In the genomic region with DNA sequence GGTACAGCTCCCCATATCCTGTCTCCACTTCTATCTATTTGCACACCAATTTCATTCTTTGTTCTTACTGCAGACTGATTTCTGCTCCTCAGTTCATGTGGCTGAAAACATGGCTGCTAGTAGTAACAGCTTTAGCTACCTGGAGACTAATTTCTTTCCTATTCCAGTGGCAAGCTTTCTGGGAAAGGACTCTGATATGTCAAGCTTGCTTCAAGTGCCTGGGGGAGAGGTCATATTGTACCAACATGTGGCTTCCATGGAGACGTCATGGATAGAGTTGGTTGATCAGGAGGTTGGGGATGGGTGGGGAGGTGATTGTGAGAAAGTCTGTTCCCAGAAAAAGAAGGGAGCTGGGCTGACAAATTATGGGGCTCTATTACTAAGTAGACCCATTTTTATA, we compare ENCODE assay signal across 2 cellular contexts.
TF ChIP-seq lines count a peak whose summit lies in the region.

No MANE protein-coding gene starts in this region.

TF ChIP-seq in GM23338, 12 proteins besides CTCF, POLR2A, EP300 and RAD21:
- TF ChIP-seq ZNF114 (CRISPR knock-in tag; IDR thresholded peaks at IDR 0.05) (no peak), ZNF331 (CRISPR knock-in tag; IDR thresholded peaks at IDR 0.05; ENCODE audit: low read depth) (no peak), EZH2 (IDR thresholded peaks at IDR 0.05; ENCODE audit: low read depth, unreplicated experiment) (no peak), EZH2phosphoT487 (IDR thresholded peaks at IDR 0.05; ENCODE audit: unreplicated experiment) (no peak)
- TF ChIP-seq, protein P1, sequence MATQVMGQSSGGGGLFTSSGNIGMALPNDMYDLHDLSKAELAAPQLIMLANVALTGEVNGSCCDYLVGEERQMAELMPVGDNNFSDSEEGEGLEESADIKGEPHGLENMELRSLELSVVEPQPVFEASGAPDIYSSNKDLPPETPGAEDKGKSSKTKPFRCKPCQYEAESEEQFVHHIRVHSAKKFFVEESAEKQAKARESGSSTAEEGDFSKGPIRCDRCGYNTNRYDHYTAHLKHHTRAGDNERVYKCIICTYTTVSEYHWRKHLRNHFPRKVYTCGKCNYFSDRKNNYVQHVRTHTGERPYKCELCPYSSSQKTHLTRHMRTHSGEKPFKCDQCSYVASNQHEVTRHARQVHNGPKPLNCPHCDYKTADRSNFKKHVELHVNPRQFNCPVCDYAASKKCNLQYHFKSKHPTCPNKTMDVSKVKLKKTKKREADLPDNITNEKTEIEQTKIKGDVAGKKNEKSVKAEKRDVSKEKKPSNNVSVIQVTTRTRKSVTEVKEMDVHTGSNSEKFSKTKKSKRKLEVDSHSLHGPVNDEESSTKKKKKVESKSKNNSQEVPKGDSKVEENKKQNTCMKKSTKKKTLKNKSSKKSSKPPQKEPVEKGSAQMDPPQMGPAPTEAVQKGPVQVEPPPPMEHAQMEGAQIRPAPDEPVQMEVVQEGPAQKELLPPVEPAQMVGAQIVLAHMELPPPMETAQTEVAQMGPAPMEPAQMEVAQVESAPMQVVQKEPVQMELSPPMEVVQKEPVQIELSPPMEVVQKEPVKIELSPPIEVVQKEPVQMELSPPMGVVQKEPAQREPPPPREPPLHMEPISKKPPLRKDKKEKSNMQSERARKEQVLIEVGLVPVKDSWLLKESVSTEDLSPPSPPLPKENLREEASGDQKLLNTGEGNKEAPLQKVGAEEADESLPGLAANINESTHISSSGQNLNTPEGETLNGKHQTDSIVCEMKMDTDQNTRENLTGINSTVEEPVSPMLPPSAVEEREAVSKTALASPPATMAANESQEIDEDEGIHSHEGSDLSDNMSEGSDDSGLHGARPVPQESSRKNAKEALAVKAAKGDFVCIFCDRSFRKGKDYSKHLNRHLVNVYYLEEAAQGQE (IDR thresholded peaks at IDR 0.05; ENCODE audit: unreplicated experiment): no peak
- TF ChIP-seq, protein P2, sequence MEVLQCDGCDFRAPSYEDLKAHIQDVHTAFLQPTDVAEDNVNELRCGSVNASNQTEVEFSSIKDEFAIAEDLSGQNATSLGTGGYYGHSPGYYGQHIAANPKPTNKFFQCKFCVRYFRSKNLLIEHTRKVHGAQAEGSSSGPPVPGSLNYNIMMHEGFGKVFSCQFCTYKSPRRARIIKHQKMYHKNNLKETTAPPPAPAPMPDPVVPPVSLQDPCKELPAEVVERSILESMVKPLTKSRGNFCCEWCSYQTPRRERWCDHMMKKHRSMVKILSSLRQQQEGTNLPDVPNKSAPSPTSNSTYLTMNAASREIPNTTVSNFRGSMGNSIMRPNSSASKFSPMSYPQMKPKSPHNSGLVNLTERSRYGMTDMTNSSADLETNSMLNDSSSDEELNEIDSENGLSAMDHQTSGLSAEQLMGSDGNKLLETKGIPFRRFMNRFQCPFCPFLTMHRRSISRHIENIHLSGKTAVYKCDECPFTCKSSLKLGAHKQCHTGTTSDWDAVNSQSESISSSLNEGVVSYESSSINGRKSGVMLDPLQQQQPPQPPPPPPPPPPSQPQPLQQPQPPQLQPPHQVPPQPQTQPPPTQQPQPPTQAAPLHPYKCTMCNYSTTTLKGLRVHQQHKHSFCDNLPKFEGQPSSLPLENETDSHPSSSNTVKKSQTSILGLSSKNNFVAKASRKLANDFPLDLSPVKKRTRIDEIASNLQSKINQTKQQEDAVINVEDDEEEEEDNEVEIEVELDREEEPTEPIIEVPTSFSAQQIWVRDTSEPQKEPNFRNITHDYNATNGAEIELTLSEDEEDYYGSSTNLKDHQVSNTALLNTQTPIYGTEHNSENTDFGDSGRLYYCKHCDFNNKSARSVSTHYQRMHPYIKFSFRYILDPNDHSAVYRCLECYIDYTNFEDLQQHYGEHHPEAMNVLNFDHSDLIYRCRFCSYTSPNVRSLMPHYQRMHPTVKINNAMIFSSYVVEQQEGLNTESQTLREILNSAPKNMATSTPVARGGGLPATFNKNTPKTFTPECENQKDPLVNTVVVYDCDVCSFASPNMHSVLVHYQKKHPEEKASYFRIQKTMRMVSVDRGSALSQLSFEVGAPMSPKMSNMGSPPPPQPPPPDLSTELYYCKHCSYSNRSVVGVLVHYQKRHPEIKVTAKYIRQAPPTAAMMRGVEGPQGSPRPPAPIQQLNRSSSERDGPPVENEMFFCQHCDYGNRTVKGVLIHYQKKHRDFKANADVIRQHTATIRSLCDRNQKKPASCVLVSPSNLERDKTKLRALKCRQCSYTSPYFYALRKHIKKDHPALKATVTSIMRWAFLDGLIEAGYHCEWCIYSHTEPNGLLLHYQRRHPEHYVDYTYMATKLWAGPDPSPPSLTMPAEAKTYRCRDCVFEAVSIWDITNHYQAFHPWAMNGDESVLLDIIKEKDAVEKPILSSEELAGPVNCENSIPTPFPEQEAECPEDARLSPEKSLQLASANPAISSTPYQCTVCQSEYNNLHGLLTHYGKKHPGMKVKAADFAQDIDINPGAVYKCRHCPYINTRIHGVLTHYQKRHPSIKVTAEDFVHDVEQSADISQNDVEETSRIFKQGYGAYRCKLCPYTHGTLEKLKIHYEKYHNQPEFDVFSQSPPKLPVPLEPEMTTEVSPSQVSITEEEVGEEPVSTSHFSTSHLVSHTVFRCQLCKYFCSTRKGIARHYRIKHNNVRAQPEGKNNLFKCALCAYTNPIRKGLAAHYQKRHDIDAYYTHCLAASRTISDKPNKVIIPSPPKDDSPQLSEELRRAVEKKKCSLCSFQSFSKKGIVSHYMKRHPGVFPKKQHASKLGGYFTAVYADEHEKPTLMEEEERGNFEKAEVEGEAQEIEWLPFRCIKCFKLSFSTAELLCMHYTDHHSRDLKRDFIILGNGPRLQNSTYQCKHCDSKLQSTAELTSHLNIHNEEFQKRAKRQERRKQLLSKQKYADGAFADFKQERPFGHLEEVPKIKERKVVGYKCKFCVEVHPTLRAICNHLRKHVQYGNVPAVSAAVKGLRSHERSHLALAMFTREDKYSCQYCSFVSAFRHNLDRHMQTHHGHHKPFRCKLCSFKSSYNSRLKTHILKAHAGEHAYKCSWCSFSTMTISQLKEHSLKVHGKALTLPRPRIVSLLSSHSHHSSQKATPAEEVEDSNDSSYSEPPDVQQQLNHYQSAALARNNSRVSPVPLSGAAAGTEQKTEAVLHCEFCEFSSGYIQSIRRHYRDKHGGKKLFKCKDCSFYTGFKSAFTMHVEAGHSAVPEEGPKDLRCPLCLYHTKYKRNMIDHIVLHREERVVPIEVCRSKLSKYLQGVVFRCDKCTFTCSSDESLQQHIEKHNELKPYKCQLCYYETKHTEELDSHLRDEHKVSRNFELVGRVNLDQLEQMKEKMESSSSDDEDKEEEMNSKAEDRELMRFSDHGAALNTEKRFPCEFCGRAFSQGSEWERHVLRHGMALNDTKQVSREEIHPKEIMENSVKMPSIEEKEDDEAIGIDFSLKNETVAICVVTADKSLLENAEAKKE (CRISPR knock-in tag; IDR thresholded peaks at IDR 0.05): no peak

TF ChIP-seq in WTC11, 78 proteins besides CTCF, POLR2A, EP300 and RAD21:
- TF ChIP-seq ATF1 (CRISPR knock-in tag; IDR thresholded peaks at IDR 0.05): no peak
- no peak for TF ChIP-seq NFATC4 (CRISPR knock-in tag; IDR thresholded peaks at IDR 0.05)
- no peak for TF ChIP-seq ZNF396 (CRISPR knock-in tag; IDR thresholded peaks at IDR 0.05; ENCODE audit: borderline replicate concordance)
- no peak for TF ChIP-seq ESRRA (CRISPR knock-in tag; IDR thresholded peaks at IDR 0.05; ENCODE audit: borderline replicate concordance)
- TF ChIP-seq CREM (CRISPR knock-in tag; IDR thresholded peaks at IDR 0.05): no peak
- TF ChIP-seq, protein P3, sequence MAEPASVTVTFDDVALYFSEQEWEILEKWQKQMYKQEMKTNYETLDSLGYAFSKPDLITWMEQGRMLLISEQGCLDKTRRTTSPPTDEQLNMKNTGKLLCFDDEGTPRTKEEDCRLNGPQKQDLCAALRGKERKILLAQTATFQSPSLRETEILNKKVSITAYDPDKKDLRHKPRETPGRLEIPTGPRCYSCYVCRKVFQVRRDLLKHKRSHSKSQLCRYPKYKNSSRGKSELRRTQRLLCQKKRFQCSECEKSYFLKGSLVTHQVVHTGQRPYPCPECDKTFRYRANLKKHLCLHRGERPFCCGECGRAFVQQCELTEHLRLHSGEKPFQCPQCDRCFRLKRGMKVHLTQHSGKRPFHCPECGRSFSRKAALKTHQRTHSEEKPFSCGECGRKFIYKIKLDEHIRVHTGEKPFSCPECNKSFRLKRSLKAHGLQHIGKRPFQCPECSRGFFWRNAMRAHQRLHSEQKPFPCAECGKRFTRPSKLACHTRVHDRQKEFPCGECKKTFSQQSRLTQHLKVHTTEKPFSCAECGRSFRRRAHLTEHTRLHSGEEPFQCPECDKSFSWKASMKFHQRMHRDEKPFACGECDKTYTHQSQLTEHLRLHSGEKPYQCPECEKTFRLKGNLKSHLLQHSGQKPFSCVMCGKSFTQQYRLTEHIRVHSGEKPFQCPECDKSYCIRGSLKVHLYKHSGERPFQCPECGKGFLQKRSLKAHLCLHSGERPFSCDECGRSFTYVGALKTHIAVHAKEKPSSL (CRISPR knock-in tag; conservative IDR thresholded peaks at IDR 0.05): no peak
- TF ChIP-seq SMAD4 (CRISPR knock-in tag; IDR thresholded peaks at IDR 0.05): no peak
